Comparison of ENCODE assay signal across 8 cellular contexts in genomic region chr10:50990568-50991495, GRCh38.
DNase-seq lines count a peak whose midpoint lies in the region; ATAC-seq, FAIRE-seq and TF ChIP-seq lines count a peak whose summit lies in the region.

No MANE protein-coding gene starts in this region.

- H3K4me1 ChIP-seq in CD4-positive, alpha-beta memory T cell (ENCODE audit: insufficient read depth, low read length) = peaks cover 4% of the 10 kb centered on the region
- H3K4me1 ChIP-seq in body of pancreas (peaks cover 29% of the 10 kb centered on the region), small intestine (ENCODE audit: control insufficient read depth in 2 of 2, insufficient read depth in 1 of 2, low read depth in 1 of 2, low read length in 1 of 2) (no peaks in the 10 kb centered on the region)

- no peak overlapping the region for H3K27ac ChIP-seq in CD4-positive, alpha-beta memory T cell (ENCODE audit: low read depth, low read length)
- peak overlapping the region; percentile 76 to 95 (median 86) for H3K27ac ChIP-seq in body of pancreas
- H3K27ac ChIP-seq in small intestine (ENCODE audit: low read depth in 1 of 2, low read length in 1 of 2) = peak overlapping the region in 1 of 2 donors; percentile 68

- H3K9me3 ChIP-seq in CD4-positive, alpha-beta memory T cell (ENCODE audit: control insufficient read depth in 1 of 2, low read length in 2 of 2) = no peaks in the 10 kb centered on the region
- H3K9me3 ChIP-seq in body of pancreas = no peaks in the 10 kb centered on the region
- H3K9me3 ChIP-seq in small intestine (ENCODE audit: control insufficient read depth, low read depth) = no peaks in the 10 kb centered on the region

- no peak for FAIRE-seq in small intestine (lab: Jason Lieb, UNC)

- WGBS in body of pancreas, 2 donors = 2 to 4% methylated on average over 18 to 49 of the region's 49 CpGs
- WGBS in small intestine, 3 donors = 1 to 2% (median 2%) methylated on average over 48 to 49 of the region's 49 CpGs

- TF ChIP-seq POLR2A in body of pancreas (IDR thresholded peaks at IDR 0.05) = peak in 2 of 3 donors; percentile 13 to 39

- TF ChIP-seq CTCF in body of pancreas (IDR thresholded peaks at IDR 0.05) = peak in 1 of 7 experiments; percentile 3

- no peak overlapping the region for H3K4me3 ChIP-seq in CD4-positive, alpha-beta memory T cell (ENCODE audit: low read length in 2 of 2)
- H3K4me3 ChIP-seq in body of pancreas (peak overlapping the region; percentile 39 to 66), small intestine (ENCODE audit: low read depth in 1 of 2, low read length in 2 of 2) (peak overlapping the region; percentile 59 to 75)

- intact Hi-C loops in CD4-positive, alpha-beta memory T cell (cut with micrococcal nuclease) = no loop called here
- intact Hi-C loops in body of pancreas (cut with DNase I) = no loop called here

- no peaks in the 10 kb centered on the region for H3K9me3 Mint-ChIP-seq in CD4-positive, alpha-beta memory T cell

- H3K27me3 ChIP-seq in CD4-positive, alpha-beta memory T cell (ENCODE audit: insufficient read depth, low read length) = peaks cover 17% of the 10 kb centered on the region
- H3K27me3 ChIP-seq in body of pancreas = no peaks in the 10 kb centered on the region
- H3K27me3 ChIP-seq in small intestine (ENCODE audit: control insufficient read depth in 2 of 2, insufficient read depth in 2 of 2, low read length in 2 of 2) = peaks cover 0 to 3% of the 10 kb centered on the region in 2 donors

- ATAC-seq in body of pancreas (peak; percentile 49), HG03139 (IDR thresholded peaks at IDR 0.05; ENCODE audit: unreplicated experiment) (no peak)

- peak overlapping the region; percentile 35 to 80 (median 57) for H3K4me3 Mint-ChIP-seq in CD4-positive, alpha-beta memory T cell

- H3K4me1 Mint-ChIP-seq in CD4-positive, alpha-beta memory T cell = peaks cover 4 to 13% (median 7%) of the 10 kb centered on the region in 4 donors

- H3K36me3 ChIP-seq in CD4-positive, alpha-beta memory T cell (ENCODE audit: insufficient read depth, low read length) = no peaks in the 10 kb centered on the region
- no peaks in the 10 kb centered on the region for H3K36me3 ChIP-seq in body of pancreas (replicated peaks in 1 of 2; ENCODE audit: insufficient read depth in 1 of 2, low read depth in 2 of 2)
- no peaks in the 10 kb centered on the region for H3K36me3 ChIP-seq in small intestine (ENCODE audit: control insufficient read depth in 2 of 2, insufficient read depth in 2 of 2, low read length in 2 of 2)

- H3K27me3 Mint-ChIP-seq in CD4-positive, alpha-beta memory T cell = peaks cover 27 to 29% of the 10 kb centered on the region in 2 donors

- H3K27ac Mint-ChIP-seq in CD4-positive, alpha-beta memory T cell = no peak overlapping the region

- POLR2A ChIA-PET in CD4-positive, alpha-beta memory T cell (lab: Charles Lee; ENCODE audit: partially characterized antibody) = no interaction called here

- CTCF ChIA-PET in CD4-positive, alpha-beta memory T cell (lab: Charles Lee; ENCODE audit: partially characterized antibody) = no interaction called here

- no peak for DNase-seq in CD4-positive, alpha-beta memory T cell
- DNase-seq in LHCN-M2 (ENCODE audit: low read depth) = peak; percentile 71
- peak; percentile 58 to 84 (median 72) for DNase-seq in body of pancreas
- DNase-seq in iPS-NIHi7 (ENCODE audit: extremely low spot score) = peak; percentile 41
- DNase-seq in small intestine = peak; percentile 40
- DNase-seq in cerebellum (ENCODE audit: low spot score) = no peak
- no peak for DNase-seq in activated gamma-delta T cell treated with Interleukin-2 at 50 U/mL for 16 hours

- H3K36me3 Mint-ChIP-seq in CD4-positive, alpha-beta memory T cell = no peaks in the 10 kb centered on the region

Comparison
In these comparisons a context has a peak if more than half of its experiments do, and no peak if none do; other contexts are left out.
1. DNase-seq: peak in LHCN-M2 (single experiment), body of pancreas (4 of 4), iPS-NIHi7 (single experiment) and small intestine (single experiment); none in CD4-positive, alpha-beta memory T cell (0 of 5), cerebellum (single experiment) and activated gamma-delta T cell treated with Interleukin-2 at 50 U/mL for 16 hours (single experiment).
2. H3K4me3 ChIP-seq: peak in body of pancreas (2 of 2) and small intestine (2 of 2); none in CD4-positive, alpha-beta memory T cell (0 of 2).